In the genomic region with DNA sequence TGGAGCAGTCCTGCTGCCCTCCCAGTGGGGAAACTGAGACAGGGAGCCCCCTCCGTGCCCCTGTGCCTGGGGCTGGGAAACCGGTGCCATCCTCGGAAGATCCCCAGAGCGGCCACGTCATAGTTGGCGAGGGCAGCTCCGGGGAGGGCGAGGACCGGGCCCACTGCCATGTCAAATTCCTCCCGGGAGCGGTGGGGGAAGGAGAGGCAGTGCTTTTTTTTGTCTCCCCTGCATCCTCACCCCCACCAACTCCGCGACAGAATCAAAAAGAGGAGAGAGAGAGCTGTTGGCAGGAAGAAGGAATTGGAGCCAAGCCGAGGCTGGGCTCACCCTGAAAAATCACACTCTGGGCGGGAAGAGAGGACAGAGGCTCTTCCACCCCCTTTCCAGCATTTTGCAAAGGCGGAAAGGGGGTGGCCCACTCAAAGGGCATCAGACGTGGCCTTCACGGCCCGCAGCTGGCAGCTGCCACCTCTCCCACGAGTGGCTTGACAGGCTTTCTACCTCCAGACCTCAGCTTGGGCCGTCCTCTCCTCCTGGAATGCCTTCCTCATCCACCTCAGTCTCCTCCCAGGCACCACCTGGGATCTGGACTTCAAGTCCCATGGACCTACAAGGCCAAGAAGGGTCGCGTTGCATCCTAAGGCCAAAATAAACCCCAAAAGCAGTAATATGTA, we compare ENCODE assay signal across 9 cellular contexts. TPM values are rescaled to one million over a fixed set of nuclear protein-coding genes. Genes with fewer than 3 reads are reported as not detected.
DNase-seq lines count a peak whose midpoint lies in the region; ATAC-seq and TF ChIP-seq lines count a peak whose summit lies in the region.
"Had no signal": no experiment of that assay in that cellular context is flagged by ENCODE, and none has a peak within 500 bp of the region (broad histone marks: within the 10 kb centered on the region; RNA-seq: fewer than 3 reads in every experiment).

No MANE protein-coding gene starts in this region.

- H3K4me3 ChIP-seq in fibroblast of villous mesenchyme (ENCODE audit: low read depth, low read length) (no peak overlapping the region), osteoblast (ENCODE audit: insufficient read depth, low read length) (peak overlapping the region; percentile 60)

- no peaks in the 10 kb centered on the region for H3K27me3 ChIP-seq in osteoblast (ENCODE audit: insufficient read depth, low read length)

- H3K9me3 ChIP-seq in osteoblast (ENCODE audit: low read depth, low read length), result no peaks in the 10 kb centered on the region

- ATAC-seq in activated naive CD8-positive, alpha-beta T cell treated with anti-CD3 and anti-CD28 coated beads, Interleukin-2, amount 50 U/mL, for 24 hours, result no peak

- peak; percentile 70 for DNase-seq in AG08396 (ENCODE audit: low spot score)
- no peak for DNase-seq in RWPE1 (ENCODE audit: low spot score)
- peak; percentile 32 for DNase-seq in fibroblast of villous mesenchyme (ENCODE audit: low read depth)
- DNase-seq in osteoblast (ENCODE audit: insufficient read length, low spot score, missing footprints), result peak; percentile 97
- no peak for DNase-seq in HuH-7 (ENCODE audit: low spot score)
- DNase-seq in activated CD4-positive, CD25-positive, alpha-beta regulatory T cell (lab: John Stamatoyannopoulos, UW), result no peak
- no peak for DNase-seq in nephron progenitor cell
- DNase-seq in activated naive CD8-positive, alpha-beta T cell treated with anti-CD3 and anti-CD28 coated beads, Interleukin-2, amount 50 U/mL, for 24 hours, result no peak
- DNase-seq: CD8-positive, alpha-beta memory T cell had no signal

- TF ChIP-seq CTCF in RWPE1 (conservative IDR thresholded peaks at IDR 0.05; ENCODE audit: low read depth) (no peak), fibroblast of villous mesenchyme (IDR thresholded peaks at IDR 0.05; ENCODE audit: insufficient read depth, low read depth, low read length) (no peak), osteoblast (IDR thresholded peaks at IDR 0.05; ENCODE audit: extremely low read depth, low read depth, low read length) (no peak), nephron progenitor cell (IDR thresholded peaks at IDR 0.05) (no peak)

- H3K79me2 ChIP-seq in osteoblast (ENCODE audit: insufficient read depth, low read length), result no peaks in the 10 kb centered on the region

- no peaks in the 10 kb centered on the region for H4K20me1 ChIP-seq in osteoblast (ENCODE audit: insufficient read depth, low read length)

- no peaks in the 10 kb centered on the region for H3K36me3 ChIP-seq in osteoblast (ENCODE audit: insufficient read depth, low read length)

- no peaks in the 10 kb centered on the region for H3K36me3 Mint-ChIP-seq in nephron progenitor cell (ENCODE audit: low read depth)
- H3K36me3 Mint-ChIP-seq in activated naive CD8-positive, alpha-beta T cell treated with anti-CD3 and anti-CD28 coated beads, Interleukin-2, amount 50 U/mL, for 24 hours (ENCODE audit: low read depth), result no peaks in the 10 kb centered on the region
- H3K36me3 Mint-ChIP-seq: CD8-positive, alpha-beta memory T cell had no signal

- peaks cover 17% of the 10 kb centered on the region for H3K4me1 ChIP-seq in osteoblast (ENCODE audit: insufficient read depth, low read length)

- peaks cover 38% of the 10 kb centered on the region for H3K27me3 Mint-ChIP-seq in nephron progenitor cell (ENCODE audit: low read depth, poor library complexity)
- H3K27me3 Mint-ChIP-seq in activated naive CD8-positive, alpha-beta T cell treated with anti-CD3 and anti-CD28 coated beads, Interleukin-2, amount 50 U/mL, for 24 hours, result no peaks in the 10 kb centered on the region

- H3K27ac ChIP-seq in RWPE1 (peak overlapping the region; percentile 100), osteoblast (ENCODE audit: low read depth, low read length) (peak overlapping the region; percentile 61)

- H2AFZ ChIP-seq in osteoblast (ENCODE audit: low read length), result peak overlapping the region; percentile 82

- CTCF ChIA-PET in RWPE1 (lab: Yijun Ruan, JAX), result interaction anchor here (0.5 to 0.7 kb wide), 3 partner anchors 10 to 218 kb away, joined by 3 to 5 read pairs (median 3); no protein-coding TSS in a partner anchor

- H3K4me3 Mint-ChIP-seq in nephron progenitor cell, result no peak overlapping the region
- no peak overlapping the region for H3K4me3 Mint-ChIP-seq in activated naive CD8-positive, alpha-beta T cell treated with anti-CD3 and anti-CD28 coated beads, Interleukin-2, amount 50 U/mL, for 24 hours
- H3K4me3 Mint-ChIP-seq: CD8-positive, alpha-beta memory T cell had no signal

- H3K4me1 Mint-ChIP-seq in nephron progenitor cell, result no peaks in the 10 kb centered on the region
- no peaks in the 10 kb centered on the region for H3K4me1 Mint-ChIP-seq in activated naive CD8-positive, alpha-beta T cell treated with anti-CD3 and anti-CD28 coated beads, Interleukin-2, amount 50 U/mL, for 24 hours

- no peaks in the 10 kb centered on the region for H3K9me3 Mint-ChIP-seq in nephron progenitor cell
- H3K9me3 Mint-ChIP-seq in activated naive CD8-positive, alpha-beta T cell treated with anti-CD3 and anti-CD28 coated beads, Interleukin-2, amount 50 U/mL, for 24 hours, result no peaks in the 10 kb centered on the region
- H3K9me3 Mint-ChIP-seq: CD8-positive, alpha-beta memory T cell had no signal

- POLR2A ChIA-PET in RWPE1 (lab: Yijun Ruan, JAX; ENCODE audit: low non-redundant PET), result no interaction called here

- no peak overlapping the region for H3K27ac Mint-ChIP-seq in nephron progenitor cell
- no peak overlapping the region for H3K27ac Mint-ChIP-seq in activated naive CD8-positive, alpha-beta T cell treated with anti-CD3 and anti-CD28 coated beads, Interleukin-2, amount 50 U/mL, for 24 hours

- H3K4me2 ChIP-seq in osteoblast (ENCODE audit: insufficient read depth, low read length), result peak overlapping the region; percentile 74

RNA-seq across cellular contexts. Expression of a gene that starts 19.6 kb away (rescaled TPM):
- total RNA-seq in fibroblast of villous mesenchyme (42.7 and 56.0 TPM in 2 replicates), osteoblast (57.2 and 61.2 TPM in 2 replicates)

Comparison
In these comparisons a context has a peak if more than half of its experiments do, and no peak if none do; other contexts are left out.
1. DNase-seq: peak in AG08396 (single experiment), fibroblast of villous mesenchyme (single experiment) and osteoblast (single experiment); none in RWPE1 (single experiment), HuH-7 (single experiment), activated CD4-positive, CD25-positive, alpha-beta regulatory T cell (0 of 4), nephron progenitor cell (single experiment) and activated naive CD8-positive, alpha-beta T cell treated with anti-CD3 and anti-CD28 coated beads, Interleukin-2, amount 50 U/mL, for 24 hours (single experiment).